Comparison of ENCODE assay signal across 8 cellular contexts in genomic region chr1:89762431-89762800, GRCh38. TPM values are rescaled to one million over a fixed set of nuclear protein-coding genes. Genes with fewer than 3 reads are reported as not detected.
DNase-seq lines count a peak whose midpoint lies in the region; ATAC-seq and TF ChIP-seq lines count a peak whose summit lies in the region.

No MANE protein-coding gene starts in this region.

- H3K4me3 Mint-ChIP-seq in naive thymus-derived CD4-positive, alpha-beta T cell, result peak overlapping the region; percentile 76 to 96 (median 91)

- peaks cover 0 to 4% (median 0%) of the 10 kb centered on the region in 5 donors for H3K27me3 Mint-ChIP-seq in naive thymus-derived CD4-positive, alpha-beta T cell

- no peaks in the 10 kb centered on the region for H3K36me3 ChIP-seq in brain microvascular endothelial cell (replicated peaks)
- no peaks in the 10 kb centered on the region for H3K36me3 ChIP-seq in naive thymus-derived CD4-positive, alpha-beta T cell (ENCODE audit: control insufficient read depth in 2 of 3, insufficient read depth in 3 of 3, low read length in 3 of 3)

- H3K9me3 ChIP-seq in naive thymus-derived CD4-positive, alpha-beta T cell (ENCODE audit: control insufficient read depth in 2 of 3, low read length in 3 of 3), result no peaks in the 10 kb centered on the region

- in situ Hi-C loops in brain microvascular endothelial cell (cut with HindIII; ENCODE audit: low pct_ligation_motif_present, low sequenced_read_pairs), result no loop called here

- no peaks in the 10 kb centered on the region for H3K27me3 ChIP-seq in brain microvascular endothelial cell (replicated peaks)
- no peaks in the 10 kb centered on the region for H3K27me3 ChIP-seq in naive thymus-derived CD4-positive, alpha-beta T cell (ENCODE audit: control insufficient read depth in 2 of 2, insufficient read depth in 2 of 2, low read length in 2 of 2)

- peaks cover 40 to 63% (median 61%) of the 10 kb centered on the region in 7 donors for H3K4me1 Mint-ChIP-seq in naive thymus-derived CD4-positive, alpha-beta T cell

- DNase-seq in DMS79 (lab: John Stamatoyannopoulos, UW) (peak; percentile 23), DMS79 treated with DMSO at 0.1 percent for 48 hours (lab: John Stamatoyannopoulos, UW) (no peak), NCI-H128 (lab: John Stamatoyannopoulos, UW; ENCODE audit: unreplicated experiment) (peak; percentile 14), brain microvascular endothelial cell (no peak), GM10248 (ENCODE audit: extremely low spot score) (no peak), kidney glomerular epithelial cell (lab: John Stamatoyannopoulos, UW) (no peak)
- DNase-seq in naive thymus-derived CD4-positive, alpha-beta T cell, result no peak

- CTCF ChIA-PET in naive thymus-derived CD4-positive, alpha-beta T cell (lab: Charles Lee), result interaction anchor here (0.6 to 6.4 kb wide), 36 partner anchors 9 to 280 kb away, joined by 3 to 122 read pairs (median 6); partner anchors contain the start of gene LRRC8C
- CTCF ChIA-PET in GM10248 (lab: Yijun Ruan, JAX), result interaction anchor here (0.7 to 5.3 kb wide), 76 partner anchors 7 to 741 kb away, joined by 3 to 105 read pairs (median 5); partner anchors contain the start of gene LRRC8C

- H3K4me3 ChIP-seq in brain microvascular endothelial cell (ENCODE audit: low read depth, low read length), result peak overlapping the region; percentile 64
- peak overlapping the region; percentile 59 for H3K4me3 ChIP-seq in naive thymus-derived CD4-positive, alpha-beta T cell (ENCODE audit: low read length)

- H3K4me1 ChIP-seq in naive thymus-derived CD4-positive, alpha-beta T cell (ENCODE audit: control insufficient read depth in 2 of 2, insufficient read depth in 2 of 2, low read length in 2 of 2), result peaks cover 24 to 43% of the 10 kb centered on the region in 2 donors

- H3K9me3 Mint-ChIP-seq in naive thymus-derived CD4-positive, alpha-beta T cell, result no peaks in the 10 kb centered on the region

- ATAC-seq in naive thymus-derived CD4-positive, alpha-beta T cell, result peak; percentile 4
- ATAC-seq in GM18517 (IDR thresholded peaks at IDR 0.05; ENCODE audit: unreplicated experiment), result no peak

- TF ChIP-seq CTCF in brain microvascular endothelial cell (IDR thresholded peaks at IDR 0.05; ENCODE audit: low read depth, low read length, missing control alignments) (no peak), GM10248 (IDR thresholded peaks at IDR 0.05; ENCODE audit: control extremely low read depth, extremely low read depth, low read depth, missing control alignments) (no peak)

- intact Hi-C loops in naive thymus-derived CD4-positive, alpha-beta T cell (cut with micrococcal nuclease), result loop anchor here (2.0 to 5.0 kb wide), 5 partner anchors 45 to 238 kb away; partner anchors contain the start of gene LRRC8B (in 1 of the 2)

- peak overlapping the region; percentile 77 to 95 (median 89) for H3K27ac Mint-ChIP-seq in naive thymus-derived CD4-positive, alpha-beta T cell

- H3K36me3 Mint-ChIP-seq in naive thymus-derived CD4-positive, alpha-beta T cell, result peaks cover 0 to 18% (median 0%) of the 10 kb centered on the region in 5 donors

- H3K27ac ChIP-seq in brain microvascular endothelial cell, result no peak overlapping the region
- peak overlapping the region; percentile 50 for H3K27ac ChIP-seq in naive thymus-derived CD4-positive, alpha-beta T cell (ENCODE audit: low read depth, low read length)

- POLR2A ChIA-PET in naive thymus-derived CD4-positive, alpha-beta T cell (lab: Charles Lee), result interaction anchor here (0.8 to 6.7 kb wide), 16 partner anchors 7 to 243 kb away, joined by 3 to 101 read pairs (median 6); partner anchors contain the start of genes LRRC8B and LRRC8C
- POLR2A ChIA-PET in GM10248 (lab: Yijun Ruan, JAX), result interaction anchor here (0.6 to 1.3 kb wide), 2 partner anchors 18 to 237 kb away, joined by 3 to 4 read pairs; no protein-coding TSS in a partner anchor

RNA-seq across cellular contexts. Expression of gene LRRC8D, which starts 58.4 kb away (rescaled TPM):
- total RNA-seq in naive thymus-derived CD4-positive, alpha-beta T cell, result 10 to 100 TPM; 21.1 to 42.6 (median 37.3) TPM
- 10 to 100 TPM; 47.7 to 65.7 TPM for polyA plus RNA-seq in naive thymus-derived CD4-positive, alpha-beta T cell

Comparison
In these comparisons a context has a peak if more than half of its experiments do, and no peak if none do; other contexts are left out.
1. DNase-seq: peak in DMS79 (single experiment) and NCI-H128 (single experiment); none in DMS79 treated with DMSO at 0.1 percent for 48 hours (single experiment), brain microvascular endothelial cell (single experiment), naive thymus-derived CD4-positive, alpha-beta T cell (0 of 9), GM10248 (single experiment) and kidney glomerular epithelial cell (single experiment).